In genomic region chr18:59324623-59324971, GRCh38 we compare ENCODE assay signal across 20 cellular contexts. TPM values are rescaled to one million over a fixed set of nuclear protein-coding genes. Genes with fewer than 3 reads are reported as not detected.
"Had no signal": no experiment of that assay in that cellular context is flagged by ENCODE, and none has a peak within 500 bp of the region (broad histone marks: within the 10 kb centered on the region; RNA-seq: fewer than 3 reads in every experiment).

No MANE protein-coding gene starts in this region.

- H3K4me3 Mint-ChIP-seq: activated B cell treated with CpG ODN at 0.5 μM for 24 hours; activated CD4-positive, alpha-beta T cell treated with anti-CD3 and anti-CD28 coated beads, Interleukin-2, amount 10 ng/mL, durations not matched to agents 24 days and 14 days; activated CD8-positive, alpha-beta T cell treated with anti-CD3 and anti-CD28 coated beads for 36 hours; activated naive CD8-positive, alpha-beta T cell; activated T-cell treated with anti-CD3 and anti-CD28 coated beads, Interleukin-2, amount 50 U/mL, for 4 hours; effector memory CD8-positive, alpha-beta T cell; stimulated activated naive CD8-positive, alpha-beta T cell treated with anti-CD3 and anti-CD28 coated beads, Interleukin-15, Interleukin-2, amounts not matched to agents 100 ng/mL and 50 ng/mL, for 24 hours had no signal

- H3K4me1 Mint-ChIP-seq: activated B cell treated with CpG ODN at 0.5 μM for 24 hours; activated CD4-positive, alpha-beta T cell treated with anti-CD3 and anti-CD28 coated beads, Interleukin-2, amount 10 ng/mL, durations not matched to agents 24 days and 14 days had no signal

- DNase-seq: activated B cell treated with CpG ODN at 0.5 μM for 24 hours; activated CD4-positive, alpha-beta T cell treated with anti-CD3 and anti-CD28 coated beads, Interleukin-2, amount 10 ng/mL, durations not matched to agents 24 days and 14 days; activated CD8-positive, alpha-beta T cell treated with anti-CD3 and anti-CD28 coated beads for 36 hours; activated effector memory CD4-positive, alpha-beta T cell treated with anti-CD3 and anti-CD28 coated beads, Interleukin-2, amount 50 U/mL, for 16 hours; activated T-cell treated with anti-CD3 and anti-CD28 coated beads, Interleukin-2, amount 50 U/mL, for 4 hours; effector memory CD8-positive, alpha-beta T cell; esophagus squamous epithelium; left ventricle myocardium superior; stimulated activated CD4-positive, alpha-beta T cell treated with anti-CD3 and anti-CD28 coated beads, Interleukin-12 subunit alpha, Interleukin-12 subunit beta, amount 100 ng/mL, for 4 hours; stimulated activated CD4-positive, alpha-beta T cell treated with anti-CD3 and anti-CD28 coated beads, Interleukin-1b, Interleukin-23, amount 100 ng/mL, for 48 hours; transverse colon had no signal

- H3K4me3 ChIP-seq: cardiac muscle cell, esophagus squamous epithelium, suprapubic skin, transverse colon had no signal

- ATAC-seq: activated CD8-positive, alpha-beta T cell treated with anti-CD3 and anti-CD28 coated beads for 36 hours; activated T-cell treated with anti-CD3 and anti-CD28 coated beads, Interleukin-2, amount 50 U/mL, for 4 hours; effector memory CD8-positive, alpha-beta T cell; left ventricle myocardium superior had no signal

- H3K9me3 Mint-ChIP-seq: activated B cell treated with CpG ODN at 0.5 μM for 24 hours; activated CD8-positive, alpha-beta T cell treated with anti-CD3 and anti-CD28 coated beads for 36 hours; activated T-cell treated with anti-CD3 and anti-CD28 coated beads, Interleukin-2, amount 50 U/mL, for 4 hours; effector memory CD8-positive, alpha-beta T cell; stimulated activated naive CD8-positive, alpha-beta T cell treated with anti-CD3 and anti-CD28 coated beads, Interleukin-15, Interleukin-2, amounts not matched to agents 100 ng/mL and 50 ng/mL, for 24 hours had no signal

- H3K4me1 ChIP-seq: esophagus squamous epithelium, suprapubic skin, transverse colon had no signal

- H3K27me3 ChIP-seq: cardiac muscle cell, esophagus squamous epithelium, suprapubic skin, transverse colon had no signal

- H3K9me3 ChIP-seq: esophagus squamous epithelium, suprapubic skin, transverse colon had no signal

- H3K27ac Mint-ChIP-seq: activated B cell treated with CpG ODN at 0.5 μM for 24 hours; activated CD4-positive, alpha-beta T cell treated with anti-CD3 and anti-CD28 coated beads, Interleukin-2, amount 10 ng/mL, durations not matched to agents 24 days and 14 days; activated CD8-positive, alpha-beta T cell treated with anti-CD3 and anti-CD28 coated beads for 36 hours; activated naive CD8-positive, alpha-beta T cell; effector memory CD8-positive, alpha-beta T cell; progenitor cell of endocrine pancreas; stimulated activated naive CD8-positive, alpha-beta T cell treated with anti-CD3 and anti-CD28 coated beads, Interleukin-15, Interleukin-2, amounts not matched to agents 100 ng/mL and 50 ng/mL, for 24 hours had no signal

- H3K27ac ChIP-seq: cardiac muscle cell, esophagus squamous epithelium, suprapubic skin, transverse colon had no signal

RNA-seq across cellular contexts. Expression of gene CPLX4, which starts 6.1 kb away (rescaled TPM):
- total RNA-seq: activated B cell treated with CpG ODN at 0.5 μM for 24 hours; activated CD4-positive, alpha-beta T cell treated with anti-CD3 and anti-CD28 coated beads, Interleukin-2, amount 10 ng/mL, durations not matched to agents 24 days and 14 days; activated CD8-positive, alpha-beta T cell treated with anti-CD3 and anti-CD28 coated beads for 36 hours; activated T-cell treated with anti-CD3 and anti-CD28 coated beads, Interleukin-2, amount 50 U/mL, for 4 hours; cardiac muscle cell; dermis microvascular lymphatic vessel endothelial cell; left ventricle myocardium superior; progenitor cell of endocrine pancreas; suprapubic skin; transverse colon had no signal
- polyA plus RNA-seq: cardiac muscle cell, neural cell had no signal

RNA-seq across cellular contexts. Expression of gene RAX, which starts 51.3 kb away (rescaled TPM):
- total RNA-seq: activated B cell treated with CpG ODN at 0.5 μM for 24 hours; activated CD4-positive, alpha-beta T cell treated with anti-CD3 and anti-CD28 coated beads, Interleukin-2, amount 10 ng/mL, durations not matched to agents 24 days and 14 days; activated CD8-positive, alpha-beta T cell treated with anti-CD3 and anti-CD28 coated beads for 36 hours; activated T-cell treated with anti-CD3 and anti-CD28 coated beads, Interleukin-2, amount 50 U/mL, for 4 hours; dermis microvascular lymphatic vessel endothelial cell; esophagus squamous epithelium; left ventricle myocardium superior; mononuclear cell; omental fat pad; progenitor cell of endocrine pancreas; transverse colon had no signal
- polyA plus RNA-seq: neural cell had no signal
